ENCODE assay signal across 8 cellular contexts in genomic region chr20:34522969-34523871, GRCh38. TPM values are rescaled to one million over a fixed set of nuclear protein-coding genes. Genes with fewer than 3 reads are reported as not detected.
DNase-seq lines count a peak whose midpoint lies in the region; ATAC-seq and TF ChIP-seq lines count a peak whose summit lies in the region.

No MANE protein-coding gene starts in this region.

- DNase-seq in AG10803 (ENCODE audit: low read depth), result peak; percentile 89
- DNase-seq in H7, result peak; percentile 87
- DNase-seq in PC-3, result peak; percentile 87
- peak; percentile 20 for DNase-seq in activated gamma-delta T cell treated with anti-CD3 and anti-CD28 coated beads, Interleukin-2, amount 50 U/mL, for 16 hours (ENCODE audit: low read depth)
- DNase-seq in glomerular visceral epithelial cell (ENCODE audit: extremely low spot score), result peak; percentile 90
- DNase-seq in psoas muscle, result peak; percentile 60 to 79

- H3K9ac ChIP-seq in PC-3 (ENCODE audit: low read length), result no peak overlapping the region

- peaks cover 5% of the 10 kb centered on the region for H3F3A ChIP-seq in PC-3 (ENCODE audit: low read length, unreplicated experiment)

- BruUV-seq in PC-3 (replicated peaks; lab: Mats Ljungman, UMichigan), result no TSS peak

- POLR2A ChIA-PET in PC-3 (lab: Charles Lee; ENCODE audit: unreplicated experiment), result interaction anchor here (0.6 to 0.9 kb wide), 2 partner anchors 25 to 28 kb away, joined by 5 read pairs; no protein-coding TSS in a partner anchor

- intact Hi-C loops in PC-3 (cut with micrococcal nuclease), result loop anchor here (1.0 to 5.0 kb wide), 3 partner anchors 50 to 266 kb away; no protein-coding TSS in a partner anchor
- intact Hi-C loops in psoas muscle (cut with DNase I), result loop anchor here (2.0 to 10.0 kb wide), 3 partner anchors 210 to 328 kb away; no protein-coding TSS in a partner anchor

- 44 to 48% (median 47%) methylated on average over 17 of the region's 17 CpGs for WGBS in psoas muscle, 3 donors

- no peaks in the 10 kb centered on the region for H3K9me2 ChIP-seq in PC-3 (replicated peaks; ENCODE audit: low read length)

- H3K4me3 ChIP-seq in AG10803 (ENCODE audit: low read length) (no peak overlapping the region), H7 (ENCODE audit: insufficient read depth, low read depth, low read length) (no peak overlapping the region), PC-3 (ENCODE audit: low read length) (no peak overlapping the region), psoas muscle (no peak overlapping the region)

- peak overlapping the region; percentile 44 for H3K4me2 ChIP-seq in PC-3 (ENCODE audit: low read length)

- ATAC-seq in PC-3 (peak; percentile 50), psoas muscle (peak; percentile 76 to 83 (median 82)), HG03139 (IDR thresholded peaks at IDR 0.05; ENCODE audit: unreplicated experiment) (no peak), HG02973 (IDR thresholded peaks at IDR 0.05; ENCODE audit: unreplicated experiment) (no peak)

- H3K27me3 ChIP-seq in H7 (ENCODE audit: control insufficient read depth, insufficient read depth, low read length) (no peaks in the 10 kb centered on the region), PC-3 (ENCODE audit: low read length) (no peaks in the 10 kb centered on the region), psoas muscle (ENCODE audit: insufficient read depth in 3 of 3, low read length in 2 of 3) (no peaks in the 10 kb centered on the region)

- H2AFZ ChIP-seq in PC-3 (ENCODE audit: low read length), result no peak overlapping the region

- H3K27ac ChIP-seq in PC-3 (ENCODE audit: low read length), result peak overlapping the region; percentile 43
- H3K27ac ChIP-seq in psoas muscle, result peak overlapping the region; percentile 79

- peak; percentile 57 for TF ChIP-seq CTCF in AG10803 (conservative IDR thresholded peaks at IDR 0.05; ENCODE audit: low read length)
- peak; percentile 92 for TF ChIP-seq CTCF in PC-3 (conservative IDR thresholded peaks at IDR 0.05; ENCODE audit: low read depth, low read length)
- peak; percentile 72 for TF ChIP-seq CTCF in psoas muscle (IDR thresholded peaks at IDR 0.05)

- H3K9me3 ChIP-seq in PC-3 (ENCODE audit: low read length), result no peaks in the 10 kb centered on the region
- H3K9me3 ChIP-seq in psoas muscle, result no peaks in the 10 kb centered on the region

- H4K20me1 ChIP-seq in PC-3 (ENCODE audit: low read length), result peaks cover 8% of the 10 kb centered on the region

- H3K4me1 ChIP-seq in PC-3 (ENCODE audit: insufficient read depth, low read length), result peaks cover 44% of the 10 kb centered on the region
- peaks cover 56% of the 10 kb centered on the region for H3K4me1 ChIP-seq in psoas muscle

- peaks cover 74% of the 10 kb centered on the region for H3K79me2 ChIP-seq in PC-3 (ENCODE audit: low read length)

- H3K36me3 ChIP-seq in H7 (replicated peaks; ENCODE audit: control insufficient read depth, insufficient read depth, low read length) (peaks cover 17% of the 10 kb centered on the region), PC-3 (ENCODE audit: low read depth, low read length) (peaks cover 18% of the 10 kb centered on the region), psoas muscle (ENCODE audit: insufficient read depth in 1 of 2, low read depth in 1 of 2) (peaks cover 0 to 25% of the 10 kb centered on the region in 2 donors)

- CTCF ChIA-PET in PC-3 (lab: Charles Lee), result interaction anchor here (0.5 to 1.6 kb wide), 6 partner anchors 48 to 247 kb away, joined by 3 to 18 read pairs (median 4); partner anchors contain the start of gene AHCY

RNA-seq across cellular contexts. Expression of gene DYNLRB1, which starts 7.0 kb away (rescaled TPM):
- total RNA-seq in H7 (2014; rRNA removed; shearing (Covaris generic)), result 168 and 193 TPM in 2 replicates
- 153 and 177 TPM in 2 replicates for total RNA-seq in PC-3 (2014; rRNA removed)
- 100 to 1,000 TPM in 2 of 4 donors, 10 to 100 TPM in 2; 93.2 to 119 (median 99.0) TPM for total RNA-seq in psoas muscle
- 100 to 1,000 TPM; 166 to 179 (median 171) TPM for polyA plus RNA-seq in psoas muscle

RNA-seq across cellular contexts. Expression of gene MAP1LC3A, which starts 35.3 kb away (rescaled TPM):
- 7.6 and 13.4 TPM in 2 replicates for total RNA-seq in H7 (2014; rRNA removed; shearing (Covaris generic))
- total RNA-seq in PC-3 (2014; rRNA removed) (0.22 and 2.7 TPM in 2 replicates), psoas muscle (10 to 100 TPM; 27.4 to 44.9 (median 37.5) TPM)
- polyA plus RNA-seq in psoas muscle, result 10 to 100 TPM; 27.4 to 90.5 (median 30.9) TPM

Comparison
In these comparisons a context has a peak if more than half of its experiments do, and no peak if none do; other contexts are left out.
1. DNase-seq: peak in every context shown above with its lines; median percentile 90 in glomerular visceral epithelial cell; 89 in AG10803; 87 in H7; 87 in PC-3; 70 in psoas muscle; 20 in activated gamma-delta T cell treated with anti-CD3 and anti-CD28 coated beads, Interleukin-2, amount 50 U/mL, for 16 hours.
2. ATAC-seq: peak in PC-3 (single experiment) and psoas muscle (4 of 4); none in HG03139 (single experiment) and HG02973 (single experiment).
3. Peak in every context shown above with its lines, with median percentiles within 50 percentile points of each other: CTCF ChIP-seq.